Comparison of ENCODE assay signal across 14 cellular contexts in the genomic region with DNA sequence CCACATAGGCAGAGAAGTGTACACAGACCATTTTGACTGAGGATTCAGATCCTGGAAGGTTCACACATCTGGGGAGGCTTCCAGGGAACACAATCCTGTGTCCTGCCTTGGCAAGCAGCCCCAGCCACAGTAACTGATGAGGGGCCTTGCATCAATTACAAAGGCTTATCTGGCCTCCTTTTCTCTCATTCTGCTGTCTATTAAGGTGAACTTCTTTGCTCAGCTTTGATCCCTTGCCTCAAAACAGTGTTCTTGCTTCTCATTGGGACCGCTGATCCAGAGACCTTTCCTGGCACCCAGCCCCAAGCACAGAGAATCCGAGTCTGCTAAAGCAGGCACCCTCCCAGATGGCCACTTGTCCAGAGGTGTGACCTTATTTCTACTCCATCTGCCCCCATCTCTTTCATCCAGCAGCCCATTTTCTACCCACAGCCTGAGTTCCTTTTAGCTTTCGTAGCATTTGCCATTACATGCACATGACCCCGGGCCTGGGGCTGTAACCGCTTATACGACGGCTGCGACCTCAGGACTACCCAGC.
"Had no signal": no experiment of that assay in that cellular context is flagged by ENCODE, and none has a peak within 500 bp of the region (broad histone marks: within the 10 kb centered on the region; RNA-seq: fewer than 3 reads in every experiment).

No MANE protein-coding gene starts in this region.

- H3K27ac Mint-ChIP-seq: activated B cell treated with CpG ODN at 0.5 μM for 24 hours; activated naive CD4-positive, alpha-beta T cell treated with anti-CD3 and anti-CD28 coated beads, Interleukin-2, amount 10 ng/mL, durations not matched to agents 7 days and 5 days; activated T-helper 2 cell treated with anti-CD3 and anti-CD28 coated beads, Interferon-gamma antibody, Interleukin-2, Interleukin-4, amounts not matched to agents 10 μg/mL and 5 μg/mL and 100 μg/mL, durations not matched to agents 14 hours and 24 hours and 36 hours; stimulated activated naive CD8-positive, alpha-beta T cell treated with anti-CD3 and anti-CD28 coated beads, Interleukin-15, Interleukin-2, amounts not matched to agents 100 ng/mL and 50 ng/mL, for 24 hours had no signal

- H3K4me3 ChIP-seq: heart right ventricle, left lung, psoas muscle had no signal

- H3K27me3 Mint-ChIP-seq: activated B cell treated with CpG ODN at 0.5 μM for 24 hours; activated naive CD4-positive, alpha-beta T cell treated with anti-CD3 and anti-CD28 coated beads, Interleukin-2, amount 10 ng/mL, durations not matched to agents 7 days and 5 days; stimulated activated naive CD8-positive, alpha-beta T cell treated with anti-CD3 and anti-CD28 coated beads, Interleukin-15, Interleukin-2, amounts not matched to agents 100 ng/mL and 50 ng/mL, for 24 hours had no signal

- H3K27ac ChIP-seq: brain microvascular endothelial cell, heart right ventricle, left lung, psoas muscle had no signal

- DNase-seq: activated B cell treated with CpG ODN at 0.5 μM for 24 hours; activated CD4-positive, alpha-beta T cell treated with anti-CD3 and anti-CD28 coated beads, Interleukin-2, amount 50 U/mL, for 1 hour; activated naive CD4-positive, alpha-beta T cell treated with anti-CD3 and anti-CD28 coated beads, Interleukin-2, amount 10 ng/mL, durations not matched to agents 7 days and 5 days; activated T-cell treated with anti-CD3 and anti-CD28 coated beads for 4 hours; brain microvascular endothelial cell; foreskin melanocyte; heart right ventricle; left lung; occipital lobe; psoas muscle; stimulated activated CD4-positive, alpha-beta T cell treated with anti-CD3 and anti-CD28 coated beads, Interleukin-4, amount 100 ng/mL, for 1 hour; stimulated activated CD8-positive, alpha-beta memory T cell treated with anti-CD3 and anti-CD28 coated beads, Interleukin-4, amount 100 ng/mL, for 48 hours had no signal

- H3K4me1 Mint-ChIP-seq: activated B cell treated with CpG ODN at 0.5 μM for 24 hours; activated naive CD4-positive, alpha-beta T cell treated with anti-CD3 and anti-CD28 coated beads, Interleukin-2, amount 10 ng/mL, durations not matched to agents 7 days and 5 days had no signal

- H3K9me3 ChIP-seq: left lung, psoas muscle had no signal

- ATAC-seq: heart right ventricle, left lung had no signal

- H3K9me3 Mint-ChIP-seq: stimulated activated naive CD8-positive, alpha-beta T cell treated with anti-CD3 and anti-CD28 coated beads, Interleukin-15, Interleukin-2, amounts not matched to agents 100 ng/mL and 50 ng/mL, for 24 hours had no signal

- H3K27me3 ChIP-seq: brain microvascular endothelial cell, heart right ventricle, left lung had no signal

- H3K4me3 Mint-ChIP-seq: activated B cell treated with CpG ODN at 0.5 μM for 24 hours; activated naive CD4-positive, alpha-beta T cell treated with anti-CD3 and anti-CD28 coated beads, Interleukin-2, amount 10 ng/mL, durations not matched to agents 7 days and 5 days; stimulated activated naive CD8-positive, alpha-beta T cell treated with anti-CD3 and anti-CD28 coated beads, Interleukin-15, Interleukin-2, amounts not matched to agents 100 ng/mL and 50 ng/mL, for 24 hours had no signal
